Comparison of ENCODE assay signal across 18 cellular contexts in genomic region chr22:17913705-17914282, GRCh38.
DNase-seq lines count a peak whose midpoint lies in the region; ATAC-seq and TF ChIP-seq lines count a peak whose summit lies in the region.
"Had no signal": no experiment of that assay in that cellular context is flagged by ENCODE, and none has a peak within 500 bp of the region (broad histone marks: within the 10 kb centered on the region; RNA-seq: fewer than 3 reads in every experiment).

No MANE protein-coding gene starts in this region.

- H3K9ac ChIP-seq in rectal smooth muscle tissue (ENCODE audit: low read length), result no peak overlapping the region

- DNase-seq in EL (peak; percentile 74), M059J (ENCODE audit: low read depth) (peak; percentile 67), dorsolateral prefrontal cortex (no peak), OCI-LY7 (ENCODE audit: low spot score) (no peak), Kasumi-1 (lab: John Stamatoyannopoulos, UW) (no peak)
- DNase-seq in activated CD4-positive, CD25-positive, alpha-beta regulatory T cell (lab: John Stamatoyannopoulos, UW), result no peak
- DNase-seq: activated CD4-positive, alpha-beta T cell treated with anti-CD3 and anti-CD28 coated beads, Interleukin-2, amount 50 U/mL, for 4 hours; cerebellar nuclear complex; effector CD8-positive, alpha-beta T cell; esophagus squamous epithelium; left lung; stimulated activated CD8-positive, alpha-beta memory T cell treated with anti-CD3 and anti-CD28 coated beads, Interleukin-4, amount 100 ng/mL, for 48 hours; T-cell; WERI-Rb-1 had no signal

- H3K4me1 ChIP-seq in rectal smooth muscle tissue (ENCODE audit: control insufficient read depth, insufficient read depth, low read length) (peaks cover 40% of the 10 kb centered on the region), OCI-LY7 (ENCODE audit: insufficient read depth, low read length, poor library complexity, severe bottlenecking) (peaks cover 23% of the 10 kb centered on the region)

- no peaks in the 10 kb centered on the region for H3K9me2 ChIP-seq in OCI-LY7 (ENCODE audit: insufficient read depth, low read length)

- H3K27me3 ChIP-seq in dorsolateral prefrontal cortex, result no peaks in the 10 kb centered on the region
- H3K27me3 ChIP-seq in rectal smooth muscle tissue (ENCODE audit: control insufficient read depth, insufficient read depth, low read length), result no peaks in the 10 kb centered on the region
- H3K27me3 ChIP-seq: esophagus squamous epithelium, left lung had no signal

- H3K4me3 ChIP-seq in dorsolateral prefrontal cortex (peak overlapping the region in 7 of 59 donors; percentile 4 to 54 (median 31)), rectal smooth muscle tissue (ENCODE audit: low read length) (no peak overlapping the region), OCI-LY7 (ENCODE audit: low read depth, low read length, poor library complexity, severe bottlenecking) (no peak overlapping the region)
- H3K4me3 ChIP-seq: esophagus squamous epithelium, left lung, prostate gland had no signal

- TF ChIP-seq CTCF in dorsolateral prefrontal cortex (IDR thresholded peaks at IDR 0.05 in 54 of 56, conservative IDR thresholded peaks at IDR 0.05 in 2 of 56; ENCODE audit: low read depth in 1 of 56, partially characterized antibody in 56 of 56) (no peak), OCI-LY7 (conservative IDR thresholded peaks at IDR 0.05; ENCODE audit: low read length) (no peak)

- H3K9me3 ChIP-seq in OCI-LY7 (ENCODE audit: low read length), result no peaks in the 10 kb centered on the region
- H3K9me3 ChIP-seq: esophagus squamous epithelium, left lung, prostate gland had no signal

- no peak overlapping the region for H3K4me2 ChIP-seq in OCI-LY7 (ENCODE audit: low read length)

- H3K36me3 ChIP-seq in rectal smooth muscle tissue (ENCODE audit: control insufficient read depth, insufficient read depth, low read length), result no peaks in the 10 kb centered on the region
- peaks cover 50% of the 10 kb centered on the region for H3K36me3 ChIP-seq in OCI-LY7 (ENCODE audit: insufficient read depth, low read length)
- H3K36me3 ChIP-seq: esophagus squamous epithelium, left lung, prostate gland, WERI-Rb-1 had no signal

- H3K79me2 ChIP-seq in OCI-LY7 (ENCODE audit: insufficient read depth, low read depth, low read length), result peaks cover 100% of the 10 kb centered on the region

- H2AFZ ChIP-seq in OCI-LY7 (ENCODE audit: low read length), result no peak overlapping the region

- H4K20me1 ChIP-seq in OCI-LY7 (ENCODE audit: insufficient read depth, low read length), result peaks cover 36% of the 10 kb centered on the region

- POLR2A ChIA-PET in OCI-LY7 (lab: Charles Lee), result interaction anchor here (0.9 kb wide), 1 partner anchor 23 kb away, joined by 3 read pairs; no protein-coding TSS in a partner anchor

- intact Hi-C loops in dorsolateral prefrontal cortex (cut with DNase I), result loop anchor here (5.0 kb wide), 4 partner anchors 34 to 164 kb away; partner anchors contain the start of gene PEX26 (in 1 of the 2)
- intact Hi-C loops in OCI-LY7 (cut with micrococcal nuclease; ENCODE audit: unreplicated experiment), result no loop called here

- no TSS peak for BruUV-seq in OCI-LY7 (replicated peaks; lab: Mats Ljungman, UMichigan)

- no peak for ATAC-seq in HG03378 (IDR thresholded peaks at IDR 0.05; ENCODE audit: unreplicated experiment)
- ATAC-seq: left lung, T-cell had no signal

- CTCF ChIA-PET in OCI-LY7 (lab: Charles Lee; ENCODE audit: unreplicated experiment), result no interaction called here

- peak overlapping the region in 58 of 59 donors; percentile 43 to 98 (median 92) for H3K27ac ChIP-seq in dorsolateral prefrontal cortex
- peak overlapping the region; percentile 15 for H3K27ac ChIP-seq in rectal smooth muscle tissue (ENCODE audit: low read depth, low read length)
- H3K27ac ChIP-seq in OCI-LY7 (ENCODE audit: low read depth, low read length, poor library complexity, severe bottlenecking), result no peak overlapping the region
- H3K27ac ChIP-seq: C4-2B, esophagus squamous epithelium, left lung, prostate gland, WERI-Rb-1 had no signal

Comparison
In these comparisons a context has a peak if more than half of its experiments do, and no peak if none do; other contexts are left out.
1. DNase-seq: peak in EL (single experiment) and M059J (single experiment); none in dorsolateral prefrontal cortex (0 of 10), activated CD4-positive, CD25-positive, alpha-beta regulatory T cell (0 of 4), OCI-LY7 (single experiment) and Kasumi-1 (0 of 2).